ENCODE assay signal across 25 cellular contexts in the genomic region with DNA sequence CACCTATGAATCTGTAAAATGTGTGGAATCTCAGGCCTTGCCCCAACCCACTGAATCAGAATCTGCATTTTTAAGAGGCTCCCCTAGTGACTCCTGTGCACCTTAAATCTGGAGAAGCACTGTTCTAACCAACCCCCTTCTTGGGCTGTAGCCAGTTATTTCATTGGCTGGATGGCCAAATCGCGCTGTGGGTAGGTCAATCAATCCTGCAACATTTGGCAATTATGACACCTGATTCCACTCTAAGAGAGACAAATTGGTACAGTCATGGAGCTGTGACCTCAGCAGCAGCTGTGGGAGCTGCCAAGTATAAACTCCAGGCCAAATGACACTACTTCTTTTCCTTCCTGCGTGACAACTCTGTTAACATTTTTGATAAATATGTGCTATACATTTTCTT.
A peak's percentile ranks its signal among the peaks of the same experiment; 100 is the strongest.
DNase-seq lines count a peak whose midpoint lies in the region; ATAC-seq and TF ChIP-seq lines count a peak whose summit lies in the region.
"Had no signal": no experiment of that assay in that cellular context is flagged by ENCODE, and none has a peak within 500 bp of the region (broad histone marks: within the 10 kb centered on the region; RNA-seq: fewer than 3 reads in every experiment).

No MANE protein-coding gene starts in this region.

- peak in 2 of 3 experiments; percentile 29 to 64 for DNase-seq in NCI-H1417 (lab: John Stamatoyannopoulos, UW)
- DNase-seq in NCI-H1417 treated with DMSO at 0.1 percent for 48 hours (lab: John Stamatoyannopoulos, UW) = no peak
- DNase-seq in NCI-H2171 (lab: John Stamatoyannopoulos, UW) = peak; percentile 67
- DNase-seq in body of pancreas = peak in 1 of 4 donors; percentile 16
- DNase-seq in suprapubic skin (ENCODE audit: low spot score in 2 of 2) = no peak
- DNase-seq in activated CD4-positive, alpha-beta memory T cell treated with anti-CD3 and anti-CD28 coated beads, Interleukin-2, amount 10 ng/mL, durations not matched to agents 7 days and 5 days = no peak
- DNase-seq: activated CD4-positive, alpha-beta T cell treated with anti-CD3 and anti-CD28 coated beads, Interleukin-2, amount 50 U/mL, for 48 hours; activated naive CD4-positive, alpha-beta T cell treated with Interleukin-2 at 50 U/mL for 16 hours; CD4-positive, CD25-positive, alpha-beta regulatory T cell; foreskin fibroblast; hypothalamus; KBM-7; NCI-H226; stimulated activated naive CD8-positive, alpha-beta T cell treated with anti-CD3 and anti-CD28 coated beads, Interleukin-15, Interleukin-2, amounts not matched to agents 100 U/mL and 50 U/mL, for 24 hours; T-helper 17 cell; transverse colon had no signal

- TF ChIP-seq EP300 in suprapubic skin (IDR thresholded peaks at IDR 0.05) = no peak

- WGBS in body of pancreas, 2 donors = 30 to 39% methylated on average over 3 of the region's 3 CpGs
- whole genome bisulfite sequencing in suprapubic skin = 59% methylated on average over 3 of the region's 3 CpGs

- H3K27ac Mint-ChIP-seq in nephron = peak overlapping the region in 2 of 3 experiments; percentile 1 to 18
- H3K27ac Mint-ChIP-seq in activated CD4-positive, alpha-beta memory T cell treated with anti-CD3 and anti-CD28 coated beads, Interleukin-2, amount 10 ng/mL, durations not matched to agents 7 days and 5 days = no peak overlapping the region
- H3K27ac Mint-ChIP-seq: CD4-positive, CD25-positive, alpha-beta regulatory T cell; GM23338; mesothelial cell of epicardium; T-helper 17 cell had no signal

- H3K9me3 Mint-ChIP-seq in nephron = peaks cover 5% of the 10 kb centered on the region
- H3K9me3 Mint-ChIP-seq in activated CD4-positive, alpha-beta memory T cell treated with anti-CD3 and anti-CD28 coated beads, Interleukin-2, amount 10 ng/mL, durations not matched to agents 7 days and 5 days = no peaks in the 10 kb centered on the region
- H3K9me3 Mint-ChIP-seq: GM23338, mesothelial cell of epicardium had no signal

- H3K4me1 Mint-ChIP-seq in nephron = peaks cover 29% of the 10 kb centered on the region
- H3K4me1 Mint-ChIP-seq in activated CD4-positive, alpha-beta memory T cell treated with anti-CD3 and anti-CD28 coated beads, Interleukin-2, amount 10 ng/mL, durations not matched to agents 7 days and 5 days = peaks cover 37% of the 10 kb centered on the region
- H3K4me1 Mint-ChIP-seq: CD4-positive, CD25-positive, alpha-beta regulatory T cell; GM23338 had no signal

- no peak for TF ChIP-seq POLR2A in body of pancreas (IDR thresholded peaks at IDR 0.05)
- TF ChIP-seq POLR2A in suprapubic skin (IDR thresholded peaks at IDR 0.05) = no peak

- no peaks in the 10 kb centered on the region for H3K36me3 Mint-ChIP-seq in nephron (ENCODE audit: low read depth)
- no peaks in the 10 kb centered on the region for H3K36me3 Mint-ChIP-seq in activated CD4-positive, alpha-beta memory T cell treated with anti-CD3 and anti-CD28 coated beads, Interleukin-2, amount 10 ng/mL, durations not matched to agents 7 days and 5 days (ENCODE audit: low read depth)
- H3K36me3 Mint-ChIP-seq: CD4-positive, CD25-positive, alpha-beta regulatory T cell; mesothelial cell of epicardium had no signal

- H3K27me3 Mint-ChIP-seq in nephron (ENCODE audit: low read depth) = peaks cover 39% of the 10 kb centered on the region
- peaks cover 28% of the 10 kb centered on the region for H3K27me3 Mint-ChIP-seq in activated CD4-positive, alpha-beta memory T cell treated with anti-CD3 and anti-CD28 coated beads, Interleukin-2, amount 10 ng/mL, durations not matched to agents 7 days and 5 days

- TF ChIP-seq CTCF in body of pancreas (IDR thresholded peaks at IDR 0.05) (no peak), nephron (IDR thresholded peaks at IDR 0.05; ENCODE audit: unreplicated experiment in 3 of 3) (no peak), suprapubic skin (IDR thresholded peaks at IDR 0.05) (no peak)

- POLR2A ChIA-PET in activated CD4-positive, alpha-beta memory T cell treated with anti-CD3 and anti-CD28 coated beads, Interleukin-2, amount 10 ng/mL, durations not matched to agents 7 days and 5 days (lab: Charles Lee) = no interaction called here

- H3K4me3 ChIP-seq in body of pancreas (no peak overlapping the region), suprapubic skin (no peak overlapping the region)
- H3K4me3 ChIP-seq: A549, GM23338, right atrium auricular region, transverse colon had no signal

- H3K27me3 ChIP-seq in body of pancreas = no peaks in the 10 kb centered on the region
- H3K27me3 ChIP-seq in suprapubic skin = peaks cover 4% of the 10 kb centered on the region
- H3K27me3 ChIP-seq: transverse colon had no signal

- H3K4me3 Mint-ChIP-seq in nephron = peak overlapping the region in 1 of 3 experiments; percentile 2
- H3K4me3 Mint-ChIP-seq in activated CD4-positive, alpha-beta memory T cell treated with anti-CD3 and anti-CD28 coated beads, Interleukin-2, amount 10 ng/mL, durations not matched to agents 7 days and 5 days = no peak overlapping the region
- H3K4me3 Mint-ChIP-seq: CD4-positive, CD25-positive, alpha-beta regulatory T cell; GM23338; mesothelial cell of epicardium; T-helper 17 cell had no signal

- H3K36me3 ChIP-seq in body of pancreas (replicated peaks in 1 of 2; ENCODE audit: insufficient read depth in 1 of 2, low read depth in 2 of 2) = no peaks in the 10 kb centered on the region
- H3K36me3 ChIP-seq in suprapubic skin = no peaks in the 10 kb centered on the region
- H3K36me3 ChIP-seq: neutrophil, right atrium auricular region, transverse colon had no signal

- intact Hi-C loops in body of pancreas (cut with DNase I) = no loop called here

- ATAC-seq in body of pancreas (peak; percentile 50), HG03354 (IDR thresholded peaks at IDR 0.05; ENCODE audit: poor library complexity, severe bottlenecking, unreplicated experiment) (no peak)
- ATAC-seq: A549; GM23338; Right ventricle myocardium inferior; stimulated activated naive CD8-positive, alpha-beta T cell treated with anti-CD3 and anti-CD28 coated beads, Interleukin-15, Interleukin-2, amounts not matched to agents 100 U/mL and 50 U/mL, for 24 hours; T-helper 17 cell had no signal

- H3K27ac ChIP-seq in body of pancreas = no peak overlapping the region
- no peak overlapping the region for H3K27ac ChIP-seq in suprapubic skin
- H3K27ac ChIP-seq: A549, HL-60, neutrophil, right atrium auricular region, transverse colon had no signal

- H3K9me3 ChIP-seq in body of pancreas (no peaks in the 10 kb centered on the region), suprapubic skin (no peaks in the 10 kb centered on the region)
- H3K9me3 ChIP-seq: A549, neutrophil, right atrium auricular region, transverse colon had no signal

- CTCF ChIA-PET in activated CD4-positive, alpha-beta memory T cell treated with anti-CD3 and anti-CD28 coated beads, Interleukin-2, amount 10 ng/mL, durations not matched to agents 7 days and 5 days (lab: Charles Lee) = interaction anchor here (1.3 to 3.1 kb wide), 4 partner anchors 9 to 885 kb away, joined by 3 to 23 read pairs (median 14); no protein-coding TSS in a partner anchor

- H3K4me1 ChIP-seq in body of pancreas (peaks cover 5% of the 10 kb centered on the region), suprapubic skin (peaks cover 12% of the 10 kb centered on the region)
- H3K4me1 ChIP-seq: A549, right atrium auricular region, transverse colon had no signal

Comparison
In these comparisons a context has a peak if more than half of its experiments do, and no peak if none do; other contexts are left out.
1. DNase-seq: peak in NCI-H1417 (2 of 3) and NCI-H2171 (single experiment); none in NCI-H1417 treated with DMSO at 0.1 percent for 48 hours (single experiment), suprapubic skin (0 of 2) and activated CD4-positive, alpha-beta memory T cell treated with anti-CD3 and anti-CD28 coated beads, Interleukin-2, amount 10 ng/mL, durations not matched to agents 7 days and 5 days (single experiment).